Comparison of ENCODE assay signal across 9 cellular contexts in genomic region chr6:157774153-157775135, GRCh38. TPM values are rescaled to one million over a fixed set of nuclear protein-coding genes. Genes with fewer than 3 reads are reported as not detected.
DNase-seq lines count a peak whose midpoint lies in the region; ATAC-seq and TF ChIP-seq lines count a peak whose summit lies in the region.
"Had no signal": no experiment of that assay in that cellular context is flagged by ENCODE, and none has a peak within 500 bp of the region (broad histone marks: within the 10 kb centered on the region; RNA-seq: fewer than 3 reads in every experiment).

No MANE protein-coding gene starts in this region.

- POLR2A ChIA-PET in T-cell (lab: Charles Lee), result no interaction called here

- no peak for TF ChIP-seq CTCF in DND-41 (IDR thresholded peaks at IDR 0.05; ENCODE audit: borderline replicate concordance, extremely low read depth, low read length, poor library complexity, severe bottlenecking)

- ATAC-seq in DND-41 (ENCODE audit: insufficient read depth, low read depth), result peak; percentile 40; the same call in 1 of the 3 replicates
- peak in 3 of 4 experiments; percentile 38 to 65 (median 60) for ATAC-seq in T-cell (replicated peaks in 1 of 4)
- ATAC-seq in HG02981 (IDR thresholded peaks at IDR 0.05; ENCODE audit: unreplicated experiment), result no peak
- ATAC-seq in HG03565 (IDR thresholded peaks at IDR 0.05; ENCODE audit: unreplicated experiment), result no peak

- CTCF ChIA-PET in T-cell (lab: Charles Lee), result interaction anchor here in 1 of 2 donors (0.6 kb wide), 1 partner anchor 14 kb away, joined by 5 read pairs; no protein-coding TSS in a partner anchor

- peaks cover 6% of the 10 kb centered on the region for H3K27me3 ChIP-seq in DND-41 (ENCODE audit: insufficient read depth, low read length, poor library complexity)

- no peak overlapping the region for H3K27ac ChIP-seq in DND-41 (ENCODE audit: low read length)
- H3K27ac ChIP-seq: psoas muscle had no signal

- peaks cover 0 to 7% of the 10 kb centered on the region in 2 donors for H3K27me3 Mint-ChIP-seq in T-cell

- H3K4me2 ChIP-seq in DND-41 (ENCODE audit: insufficient read depth, low read length), result no peak overlapping the region

- H3K4me3 ChIP-seq in DND-41 (ENCODE audit: low read depth in 1 of 2, low read length in 2 of 2), result no peak overlapping the region
- H3K4me3 ChIP-seq: psoas muscle had no signal

- no peaks in the 10 kb centered on the region for H3K4me1 ChIP-seq in DND-41 (ENCODE audit: insufficient read depth, low read length)
- H3K4me1 ChIP-seq: psoas muscle had no signal

- no peaks in the 10 kb centered on the region for H3K9me3 Mint-ChIP-seq in T-cell

- no peaks in the 10 kb centered on the region for H3K9me3 ChIP-seq in DND-41 (ENCODE audit: insufficient read depth, low read length, severe bottlenecking)
- H3K9me3 ChIP-seq: psoas muscle had no signal

- no peaks in the 10 kb centered on the region for H3K36me3 Mint-ChIP-seq in T-cell

- H3K4me1 Mint-ChIP-seq in T-cell, result peaks cover 11 to 30% (median 21%) of the 10 kb centered on the region in 3 donors

- peak overlapping the region in 1 of 2 donors; percentile 2 for H3K27ac Mint-ChIP-seq in T-cell

- H3K4me3 Mint-ChIP-seq in T-cell, result peak overlapping the region in 1 of 3 donors; percentile 39

- H3K9ac ChIP-seq in DND-41 (ENCODE audit: low read depth, low read length), result no peak overlapping the region

- DNase-seq in AG08395 (ENCODE audit: low spot score) (peak; percentile 44), DND-41 (no peak), T-cell (no peak), iPS-NIHi11 (ENCODE audit: low spot score) (peak; percentile 64), occipital lobe (lab: John Stamatoyannopoulos, UW) (no peak)
- no peak for DNase-seq in stimulated activated CD4-positive, alpha-beta T cell treated with anti-CD3 and anti-CD28 coated beads, Interleukin-12 subunit alpha, Interleukin-12 subunit beta, amount 100 ng/mL, for 4 hours
- DNase-seq: psoas muscle had no signal

- no peaks in the 10 kb centered on the region for H3K36me3 ChIP-seq in DND-41 (ENCODE audit: insufficient read depth, low read length)

- H2AFZ ChIP-seq in DND-41 (ENCODE audit: low read depth, low read length), result no peak overlapping the region

- 0 out of 2 replicates have a peak, but pooled peaks cover 5% of the 10 kb centered on the region for H4K20me1 ChIP-seq in DND-41 (ENCODE audit: insufficient read depth, low read length)

- H3K79me2 ChIP-seq in DND-41 (ENCODE audit: insufficient read depth, low read length), result no peaks in the 10 kb centered on the region

RNA-seq across cellular contexts. Expression of gene SNX9, which starts 48.6 kb away (rescaled TPM):
- 10 to 100 TPM; 20.5 to 25.9 (median 23.7) TPM for total RNA-seq in T-cell
- total RNA-seq in occipital lobe, result 19.2 TPM

Comparison
In these comparisons a context has a peak if more than half of its experiments do, and no peak if none do; other contexts are left out.
1. DNase-seq: peak in AG08395 (single experiment) and iPS-NIHi11 (single experiment); none in DND-41 (single experiment), T-cell (0 of 34), occipital lobe (single experiment) and stimulated activated CD4-positive, alpha-beta T cell treated with anti-CD3 and anti-CD28 coated beads, Interleukin-12 subunit alpha, Interleukin-12 subunit beta, amount 100 ng/mL, for 4 hours (single experiment).
2. ATAC-seq: peak in DND-41 (single experiment) and T-cell (3 of 4); none in HG02981 (single experiment) and HG03565 (single experiment).